ENCODE assay signal across 8 cellular contexts in the genomic region with DNA sequence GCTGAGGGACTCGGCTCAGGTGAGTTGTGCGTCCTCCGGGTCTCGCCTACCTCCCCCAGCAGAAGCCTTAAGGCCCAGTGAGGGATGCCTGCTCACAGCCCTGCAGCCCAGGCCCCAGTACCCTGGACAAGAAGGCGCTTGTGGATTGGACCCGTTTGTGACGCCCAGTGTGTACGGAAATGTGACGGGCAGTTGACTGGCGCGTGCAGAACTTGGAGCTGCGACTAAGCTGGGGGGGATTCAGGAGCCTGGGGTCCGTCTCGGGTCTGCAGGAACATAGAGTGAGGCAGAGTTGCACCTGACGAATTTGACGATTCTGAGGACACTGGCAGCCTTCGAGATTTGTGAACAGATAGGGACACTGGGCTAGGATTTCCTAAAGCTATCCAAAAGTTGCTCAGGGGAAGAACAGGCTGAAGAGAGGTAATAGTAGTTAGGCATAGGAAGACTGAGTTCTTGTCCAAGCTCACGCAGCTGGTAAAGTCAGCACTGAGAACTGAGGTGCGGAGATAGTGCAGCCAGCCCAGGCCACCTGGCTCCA. TPM values are rescaled to one million over a fixed set of nuclear protein-coding genes. Genes with fewer than 3 reads are reported as not detected.
DNase-seq lines count a peak whose midpoint lies in the region; ATAC-seq and TF ChIP-seq lines count a peak whose summit lies in the region.

No MANE protein-coding gene starts in this region.

- H3K4me3 Mint-ChIP-seq in CD4-positive, alpha-beta memory T cell: peak overlapping the region; percentile 96 to 99 (median 97)
- H3K4me3 Mint-ChIP-seq in IgD-negative memory B cell: peak overlapping the region; percentile 88 to 99 (median 98)

- peaks cover 5 to 78% (median 72%) of the 10 kb centered on the region in 8 donors for H3K9me3 Mint-ChIP-seq in CD4-positive, alpha-beta memory T cell
- peaks cover 10 to 50% (median 43%) of the 10 kb centered on the region in 3 donors for H3K9me3 Mint-ChIP-seq in IgD-negative memory B cell

- H3K4me2 ChIP-seq in neural cell (ENCODE audit: low read length): peak overlapping the region; percentile 95

- peak overlapping the region; percentile 87 to 92 for H3K4me3 ChIP-seq in CD4-positive, alpha-beta memory T cell (ENCODE audit: low read length in 2 of 2)
- peak overlapping the region; percentile 95 for H3K4me3 ChIP-seq in coronary artery
- peak overlapping the region; percentile 78 for H3K4me3 ChIP-seq in neural cell (ENCODE audit: low read length)

- H3K27ac Mint-ChIP-seq in CD4-positive, alpha-beta memory T cell: peak overlapping the region; percentile 91 to 99 (median 97)
- H3K27ac Mint-ChIP-seq in IgD-negative memory B cell: peak overlapping the region; percentile 65 to 99 (median 95)

- peaks cover 18% of the 10 kb centered on the region for H3K4me1 ChIP-seq in CD4-positive, alpha-beta memory T cell (ENCODE audit: insufficient read depth, low read length)

- peak overlapping the region; percentile 84 for H2AFZ ChIP-seq in neural cell (ENCODE audit: low read depth, low read length)

- no peaks in the 10 kb centered on the region for H4K20me1 ChIP-seq in neural cell (ENCODE audit: insufficient read depth)

- peaks cover 38% of the 10 kb centered on the region for H3K36me3 ChIP-seq in CD4-positive, alpha-beta memory T cell (ENCODE audit: insufficient read depth, low read length)
- H3K36me3 ChIP-seq in neural cell (ENCODE audit: insufficient read depth, low read length): peaks cover 12% of the 10 kb centered on the region

- no peaks in the 10 kb centered on the region for H3K27me3 Mint-ChIP-seq in CD4-positive, alpha-beta memory T cell
- no peaks in the 10 kb centered on the region for H3K27me3 Mint-ChIP-seq in IgD-negative memory B cell

- H3K27me3 ChIP-seq in CD4-positive, alpha-beta memory T cell (ENCODE audit: insufficient read depth, low read length): no peaks in the 10 kb centered on the region
- H3K27me3 ChIP-seq in neural cell (ENCODE audit: insufficient read depth, low read depth, low read length): peaks cover 9% of the 10 kb centered on the region

- TF ChIP-seq RAD21 in neural cell (conservative IDR thresholded peaks at IDR 0.05): no peak

- no peaks in the 10 kb centered on the region for H3K9me2 ChIP-seq in neural cell (ENCODE audit: insufficient read depth, low read length)

- TF ChIP-seq EP300 in neural cell (conservative IDR thresholded peaks at IDR 0.05; ENCODE audit: poor library complexity, severe bottlenecking): no peak

- peak overlapping the region; percentile 85 for H3K9ac ChIP-seq in neural cell (ENCODE audit: low read length)

- POLR2A ChIA-PET in CD4-positive, alpha-beta memory T cell (lab: Charles Lee; ENCODE audit: partially characterized antibody): interaction anchor here (0.7 to 2.0 kb wide), 19 partner anchors 9 to 680 kb away, joined by 3 to 15 read pairs (median 4); partner anchors contain the start of genes ZNF134, ZNF211, ZNF329 and ZNF419

- TF ChIP-seq CTCF in coronary artery (IDR thresholded peaks at IDR 0.05): no peak
- TF ChIP-seq CTCF in neural cell (IDR thresholded peaks at IDR 0.05; ENCODE audit: poor library complexity, severe bottlenecking): no peak

- intact Hi-C loops in CD4-positive, alpha-beta memory T cell (cut with micrococcal nuclease): loop anchor here (5.0 kb wide), 2 partner anchors 45 to 195 kb away; partner anchors contain the start of genes ZNF419 and ZNF671

- H3K9me3 ChIP-seq in CD4-positive, alpha-beta memory T cell (ENCODE audit: control insufficient read depth in 1 of 2, low read length in 2 of 2): peaks cover 31 to 45% of the 10 kb centered on the region in 2 donors
- peaks cover 7% of the 10 kb centered on the region for H3K9me3 ChIP-seq in neural cell (ENCODE audit: low read length)

- H3K27ac ChIP-seq in CD4-positive, alpha-beta memory T cell (ENCODE audit: low read depth, low read length): peak overlapping the region; percentile 54
- H3K27ac ChIP-seq in coronary artery: peak overlapping the region in 1 of 2 donors; percentile 39
- peak overlapping the region; percentile 51 for H3K27ac ChIP-seq in neural cell (ENCODE audit: low read length)

- H3K36me3 Mint-ChIP-seq in CD4-positive, alpha-beta memory T cell: peaks cover 57 to 60% of the 10 kb centered on the region in 2 donors
- H3K36me3 Mint-ChIP-seq in IgD-negative memory B cell: peaks cover 45% of the 10 kb centered on the region

- no peaks in the 10 kb centered on the region for H3F3A ChIP-seq in neural cell (ENCODE audit: insufficient read depth, low read length, poor library complexity, severe bottlenecking)

- ATAC-seq in GM21737 (IDR thresholded peaks at IDR 0.05; ENCODE audit: unreplicated experiment): no peak
- no peak for ATAC-seq in HG02610 (IDR thresholded peaks at IDR 0.05; ENCODE audit: unreplicated experiment)
- no peak for ATAC-seq in GM21786 (IDR thresholded peaks at IDR 0.05; ENCODE audit: unreplicated experiment)

- CTCF ChIA-PET in CD4-positive, alpha-beta memory T cell (lab: Charles Lee; ENCODE audit: partially characterized antibody): interaction anchor here (1.1 to 1.6 kb wide), 2 partner anchors 9 to 45 kb away, joined by 3 to 4 read pairs; partner anchors contain the start of gene ZNF671

- no peak for DNase-seq in CD4-positive, alpha-beta memory T cell
- DNase-seq in coronary artery (ENCODE audit: low spot score): no peak
- DNase-seq in NCI-H2107 (lab: John Stamatoyannopoulos, UW): no peak

- peaks cover 21 to 45% (median 38%) of the 10 kb centered on the region in 4 donors for H3K4me1 Mint-ChIP-seq in CD4-positive, alpha-beta memory T cell
- peaks cover 19 to 32% (median 24%) of the 10 kb centered on the region in 3 donors for H3K4me1 Mint-ChIP-seq in IgD-negative memory B cell

- H3K79me2 ChIP-seq in neural cell (replicated peaks; ENCODE audit: insufficient read depth, low read length): peaks cover 39% of the 10 kb centered on the region

TF ChIP-seq in neural cell, 6 proteins besides CTCF, POLR2A, EP300 and RAD21:
- TF ChIP-seq SMC3 (conservative IDR thresholded peaks at IDR 0.05; ENCODE audit: poor library complexity) (no peak), MXI1 (conservative IDR thresholded peaks at IDR 0.05; ENCODE audit: poor library complexity, severe bottlenecking) (peak; percentile 68)

RNA-seq across cellular contexts. Expression of gene ZNF551, which starts 0.5 kb away (rescaled TPM):
- total RNA-seq in CD4-positive, alpha-beta memory T cell: 10 to 100 TPM; 17.7 to 17.9 TPM
- 1 to 10 TPM; 6.8 to 9.5 TPM for polyA plus RNA-seq in CD4-positive, alpha-beta memory T cell
- 5.8 TPM for polyA plus RNA-seq in IgD-negative memory B cell
- polyA plus RNA-seq in neural cell: 9.3 and 16.1 TPM in 2 replicates
- 43.1 and 50.0 TPM in 2 replicates for polyA minus RNA-seq in neural cell

RNA-seq across cellular contexts. Expression of gene ZSCAN4, which starts 13.6 kb away (rescaled TPM):
- not detected for total RNA-seq in CD4-positive, alpha-beta memory T cell
- not detected for polyA plus RNA-seq in CD4-positive, alpha-beta memory T cell
- polyA plus RNA-seq in IgD-negative memory B cell (not detected), neural cell (not detected in 2 replicates)
- polyA minus RNA-seq in neural cell: not detected in 2 replicates

RNA-seq across cellular contexts. Expression of gene ZNF154, which starts 26.7 kb away (rescaled TPM):
- total RNA-seq in CD4-positive, alpha-beta memory T cell: 1 to 10 TPM; 6.7 to 7.2 TPM
- polyA plus RNA-seq in CD4-positive, alpha-beta memory T cell: 1 to 10 TPM in 1 of 2 donors, not detected in 1; 2.4 TPM
- polyA plus RNA-seq in IgD-negative memory B cell: 5.0 TPM
- polyA plus RNA-seq in neural cell: 25.1 and 25.5 TPM in 2 replicates
- polyA minus RNA-seq in neural cell: 52.3 and 55.9 TPM in 2 replicates

RNA-seq across cellular contexts. Expression of gene ZNF671, which starts 45.1 kb away (rescaled TPM):
- total RNA-seq in CD4-positive, alpha-beta memory T cell: 10 to 100 TPM; 32.3 to 33.0 TPM
- polyA plus RNA-seq in CD4-positive, alpha-beta memory T cell: 10 to 100 TPM; 18.1 to 24.0 TPM
- polyA plus RNA-seq in IgD-negative memory B cell: 20.7 TPM
- polyA plus RNA-seq in neural cell: 14.8 and 26.2 TPM in 2 replicates
- 28.2 and 33.1 TPM in 2 replicates for polyA minus RNA-seq in neural cell

RNA-seq across cellular contexts. Expression of gene ZNF211, which starts 49.3 kb away (rescaled TPM):
- total RNA-seq in CD4-positive, alpha-beta memory T cell: 10 to 100 TPM; 48.7 to 53.3 TPM
- polyA plus RNA-seq in CD4-positive, alpha-beta memory T cell: 10 to 100 TPM; 19.6 to 26.0 TPM
- polyA plus RNA-seq in IgD-negative memory B cell (17.8 TPM), neural cell (47.6 and 53.0 TPM in 2 replicates)
- 66.2 and 70.2 TPM in 2 replicates for polyA minus RNA-seq in neural cell
